ENCODE assay signal across 20 cellular contexts in the genomic region with DNA sequence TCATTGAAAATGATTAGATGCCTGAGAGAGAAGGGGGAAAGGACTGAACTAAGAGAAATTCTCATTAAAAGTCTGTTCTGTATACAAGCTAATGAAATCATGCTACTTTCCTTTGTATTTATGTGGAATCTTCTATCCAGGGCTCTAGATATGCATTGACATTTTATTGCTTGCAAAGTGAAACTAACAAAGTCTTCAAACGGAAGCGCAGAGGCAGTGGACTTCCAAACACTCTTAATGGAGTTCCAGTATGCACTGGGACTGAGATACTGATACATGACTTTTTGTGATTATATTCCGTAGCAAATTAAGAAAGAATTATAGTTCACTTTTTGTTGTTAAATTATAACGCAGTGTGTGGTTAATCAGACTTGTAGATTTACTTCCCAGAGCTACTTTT.
DNase-seq lines count a peak whose midpoint lies in the region; ATAC-seq and TF ChIP-seq lines count a peak whose summit lies in the region.
"Had no signal": no experiment of that assay in that cellular context is flagged by ENCODE, and none has a peak within 500 bp of the region (broad histone marks: within the 10 kb centered on the region; RNA-seq: fewer than 3 reads in every experiment).

No MANE protein-coding gene starts in this region.

- no peaks in the 10 kb centered on the region for H3K27me3 ChIP-seq in MG63
- peaks cover 4 to 32% of the 10 kb centered on the region in 2 experiments for H3K27me3 ChIP-seq in mesenchymal stem cell (ENCODE audit: control insufficient read depth in 1 of 2, insufficient read depth in 1 of 2, low read length in 2 of 2)
- H3K27me3 ChIP-seq in tibial nerve, result no peaks in the 10 kb centered on the region
- H3K27me3 ChIP-seq: ascending aorta, colonic mucosa, Peyer's patch had no signal

- peak; percentile 9 for DNase-seq in EL
- no peak for DNase-seq in MG63
- DNase-seq in coronary artery (ENCODE audit: low spot score), result no peak
- peak; percentile 14 for DNase-seq in mesenchymal stem cell
- no peak for DNase-seq in tibial nerve (ENCODE audit: low spot score in 2 of 2)
- DNase-seq in natural killer cell treated with Interleukin-12 subunit alpha and Interleukin-12 subunit beta and Interleukin-15 and Interleukin-18, amount 100 ng/mL, for 72 hours (ENCODE audit: low spot score), result no peak
- DNase-seq: activated CD4-positive, CD25-positive, alpha-beta regulatory T cell; activated effector memory CD4-positive, alpha-beta T cell treated with Interleukin-2 at 50 U/mL for 16 hours; colonic mucosa; erythroblast; NCI-H2081 treated with DMSO at 0.1 percent for 48 hours; NCI-H524 treated with DMSO at 0.1 percent for 48 hours; Peyer's patch; stimulated activated naive CD4-positive, alpha-beta T cell treated with Interleukin-2 at 50 U/mL for 16 hours; T-helper 1 cell had no signal

- H2BK120ac ChIP-seq in mesenchymal stem cell (ENCODE audit: low read depth, low read length), result no peak overlapping the region

- H3K18ac ChIP-seq in mesenchymal stem cell (ENCODE audit: low read depth in 1 of 2, low read length in 2 of 2), result no peak overlapping the region

- no peak overlapping the region for H2BK5ac ChIP-seq in mesenchymal stem cell (ENCODE audit: low read depth, low read length, poor library complexity, severe bottlenecking)

- H3K4me1 Mint-ChIP-seq in natural killer cell treated with Interleukin-12 subunit alpha and Interleukin-12 subunit beta and Interleukin-15 and Interleukin-18, amount 100 ng/mL, for 72 hours (ENCODE audit: low read depth in 2 of 2), result peaks cover 5 to 7% of the 10 kb centered on the region in 2 donors
- H3K4me1 Mint-ChIP-seq: CD14-positive monocyte had no signal

- no peak overlapping the region for H4K91ac ChIP-seq in mesenchymal stem cell (ENCODE audit: low read length)

- no peak overlapping the region for H3K27ac Mint-ChIP-seq in natural killer cell treated with Interleukin-12 subunit alpha and Interleukin-12 subunit beta and Interleukin-15 and Interleukin-18, amount 100 ng/mL, for 72 hours
- H3K27ac Mint-ChIP-seq: CD14-positive monocyte, progenitor cell of endocrine pancreas, type B pancreatic cell had no signal

- H3K4me2 ChIP-seq in mesenchymal stem cell (ENCODE audit: low read length, poor library complexity, severe bottlenecking), result no peak overlapping the region

- H3K9me3 Mint-ChIP-seq in natural killer cell treated with Interleukin-12 subunit alpha and Interleukin-12 subunit beta and Interleukin-15 and Interleukin-18, amount 100 ng/mL, for 72 hours, result no peaks in the 10 kb centered on the region
- H3K9me3 Mint-ChIP-seq: type B pancreatic cell had no signal

- H3K23ac ChIP-seq in mesenchymal stem cell (ENCODE audit: low read length in 2 of 2), result no peak overlapping the region

- H2BK15ac ChIP-seq in mesenchymal stem cell (ENCODE audit: low read depth, poor library complexity, severe bottlenecking), result no peak overlapping the region

- no peak overlapping the region for H3K4ac ChIP-seq in mesenchymal stem cell (ENCODE audit: low read depth in 1 of 2, low read length in 2 of 2)

- ATAC-seq in natural killer cell treated with Interleukin-12 subunit alpha and Interleukin-12 subunit beta and Interleukin-15 and Interleukin-18, amount 100 ng/mL, for 72 hours, result no peak
- ATAC-seq in GM19455 (IDR thresholded peaks at IDR 0.05; ENCODE audit: unreplicated experiment), result no peak

- H3K4me1 ChIP-seq in mesenchymal stem cell (ENCODE audit: control insufficient read depth, insufficient read depth, low read depth, low read length) (no peaks in the 10 kb centered on the region), tibial nerve (peaks cover 0 to 7% (median 0%) of the 10 kb centered on the region in 4 donors)
- H3K4me1 ChIP-seq: ascending aorta, colonic mucosa, Peyer's patch had no signal

- no peak for TF ChIP-seq POLR2A in tibial nerve (IDR thresholded peaks at IDR 0.05)

- no peaks in the 10 kb centered on the region for H3K36me3 Mint-ChIP-seq in natural killer cell treated with Interleukin-12 subunit alpha and Interleukin-12 subunit beta and Interleukin-15 and Interleukin-18, amount 100 ng/mL, for 72 hours
- H3K36me3 Mint-ChIP-seq: CD14-positive monocyte, type B pancreatic cell had no signal

- TF ChIP-seq CTCF in coronary artery (IDR thresholded peaks at IDR 0.05) (no peak), tibial nerve (IDR thresholded peaks at IDR 0.05) (no peak)

- H2AFZ ChIP-seq in mesenchymal stem cell (ENCODE audit: low read depth, low read length), result no peak overlapping the region

- no peak overlapping the region for H3K4me3 Mint-ChIP-seq in natural killer cell treated with Interleukin-12 subunit alpha and Interleukin-12 subunit beta and Interleukin-15 and Interleukin-18, amount 100 ng/mL, for 72 hours
- H3K4me3 Mint-ChIP-seq: type B pancreatic cell had no signal

- no peak for TF ChIP-seq EP300 in tibial nerve (IDR thresholded peaks at IDR 0.05)

- 74% methylated on average over 4 of the region's 4 CpGs for WGBS in mesenchymal stem cell
- 45 to 47% methylated on average over 4 of the region's 4 CpGs for WGBS in tibial nerve, 2 donors

- no peak overlapping the region for H3K27ac ChIP-seq in coronary artery
- no peak overlapping the region for H3K27ac ChIP-seq in mesenchymal stem cell (ENCODE audit: low read length, poor library complexity, severe bottlenecking)
- no peak overlapping the region for H3K27ac ChIP-seq in tibial nerve
- H3K27ac ChIP-seq: ascending aorta, colonic mucosa, Peyer's patch had no signal

- no peak overlapping the region for H2AK5ac ChIP-seq in mesenchymal stem cell (ENCODE audit: low read length, severe bottlenecking)

- no peak overlapping the region for H2BK12ac ChIP-seq in mesenchymal stem cell (ENCODE audit: low read length in 2 of 2)

- H3K27me3 Mint-ChIP-seq in natural killer cell treated with Interleukin-12 subunit alpha and Interleukin-12 subunit beta and Interleukin-15 and Interleukin-18, amount 100 ng/mL, for 72 hours, result peaks cover 9 to 29% of the 10 kb centered on the region in 2 donors

- H4K8ac ChIP-seq in mesenchymal stem cell (ENCODE audit: low read length), result no peak overlapping the region

- H3K9me3 ChIP-seq in MG63 (no peaks in the 10 kb centered on the region), mesenchymal stem cell (ENCODE audit: control insufficient read depth, low read length) (no peaks in the 10 kb centered on the region), tibial nerve (no peaks in the 10 kb centered on the region)
- H3K9me3 ChIP-seq: ascending aorta, colonic mucosa, Peyer's patch had no signal

- no peak overlapping the region for H3K9ac ChIP-seq in mesenchymal stem cell (ENCODE audit: low read length)

- no peaks in the 10 kb centered on the region for H3K36me3 ChIP-seq in MG63
- H3K36me3 ChIP-seq in mesenchymal stem cell (ENCODE audit: control insufficient read depth in 1 of 2, insufficient read depth in 2 of 2, low read depth in 1 of 2, low read length in 2 of 2), result no peaks in the 10 kb centered on the region
- no peaks in the 10 kb centered on the region for H3K36me3 ChIP-seq in tibial nerve
- H3K36me3 ChIP-seq: ascending aorta, colonic mucosa, Peyer's patch had no signal

- peak overlapping the region; percentile 7 for H3K4me3 ChIP-seq in MG63
- H3K4me3 ChIP-seq in coronary artery, result peak overlapping the region; percentile 60
- H3K4me3 ChIP-seq in mesenchymal stem cell (ENCODE audit: insufficient read depth in 1 of 2, low read depth in 1 of 2, low read length in 2 of 2), result peak overlapping the region in 1 of 2 experiments; percentile 41
- no peak overlapping the region for H3K4me3 ChIP-seq in tibial nerve
- H3K4me3 ChIP-seq: ascending aorta, colonic mucosa had no signal

- H3K14ac ChIP-seq in mesenchymal stem cell (ENCODE audit: low read length in 2 of 2), result no peak overlapping the region

- no peaks in the 10 kb centered on the region for H3K79me1 ChIP-seq in mesenchymal stem cell (replicated peaks; ENCODE audit: low read length, poor library complexity, severe bottlenecking)

Comparison
In these comparisons a context has a peak if more than half of its experiments do, and no peak if none do; other contexts are left out.
1. DNase-seq: peak in EL (single experiment) and mesenchymal stem cell (single experiment); none in MG63 (single experiment), coronary artery (single experiment), tibial nerve (0 of 2) and natural killer cell treated with Interleukin-12 subunit alpha and Interleukin-12 subunit beta and Interleukin-15 and Interleukin-18, amount 100 ng/mL, for 72 hours (single experiment).
2. H3K4me3 ChIP-seq: peak in MG63 (single experiment) and coronary artery (single experiment); none in tibial nerve (0 of 4).